Comparison of ENCODE assay signal across 7 cellular contexts in genomic region chr16:19717319-19717718, GRCh38. TPM values are rescaled to one million over a fixed set of nuclear protein-coding genes. Genes with fewer than 3 reads are reported as not detected.
A peak's percentile ranks its signal among the peaks of the same experiment; 100 is the strongest.
DNase-seq lines count a peak whose midpoint lies in the region; ATAC-seq and TF ChIP-seq lines count a peak whose summit lies in the region.

No MANE protein-coding gene starts in this region.

- DNase-seq in HAP-1 (ENCODE audit: low spot score in 2 of 2) (peak in 1 of 2 experiments; percentile 30), T-helper 17 cell (no peak), COLO668 (lab: John Stamatoyannopoulos, UW; ENCODE audit: unreplicated experiment) (no peak), left lobe of liver (ENCODE audit: low spot score) (no peak)

- H3K36me3 Mint-ChIP-seq in T-helper 17 cell (ENCODE audit: low read depth), result peaks cover 7% of the 10 kb centered on the region

- H3K4me3 Mint-ChIP-seq in T-helper 17 cell, result peak overlapping the region; percentile 97

- TF ChIP-seq POLR2A in gastroesophageal sphincter (IDR thresholded peaks at IDR 0.05), result no peak

- H3K4me3 ChIP-seq in HAP-1 (peak overlapping the region; percentile 84), gastroesophageal sphincter (peak overlapping the region; percentile 82 to 86), skeletal muscle satellite cell (ENCODE audit: low read length) (peak overlapping the region; percentile 98)

- H3K4me1 ChIP-seq in HAP-1 (peaks cover 12% of the 10 kb centered on the region), gastroesophageal sphincter (peaks cover 0 to 42% (median 10%) of the 10 kb centered on the region in 3 donors), skeletal muscle satellite cell (ENCODE audit: control insufficient read depth, insufficient read depth, low read length) (peaks cover 11% of the 10 kb centered on the region)

- TF ChIP-seq CTCF in gastroesophageal sphincter (IDR thresholded peaks at IDR 0.05), result no peak

- no peak for TF ChIP-seq EP300 in gastroesophageal sphincter (IDR thresholded peaks at IDR 0.05)

- peak overlapping the region; percentile 93 for H3K9ac ChIP-seq in skeletal muscle satellite cell (ENCODE audit: low read depth, low read length)

- peak overlapping the region; percentile 94 for H3K4me2 ChIP-seq in skeletal muscle satellite cell (ENCODE audit: low read length)

- H3K27ac Mint-ChIP-seq in T-helper 17 cell, result peak overlapping the region; percentile 78

- ATAC-seq in T-helper 17 cell (no peak), gastroesophageal sphincter (no peak), left lobe of liver (no peak), HG03045 (IDR thresholded peaks at IDR 0.05; ENCODE audit: unreplicated experiment) (no peak)

- in situ Hi-C loops in HAP-1 (cut with MboI; ENCODE audit: low sequenced_read_pairs), result loop anchor here (5.0 kb wide), 1 partner anchor 170 kb away; no protein-coding TSS in a partner anchor

- 0% methylated on average over 8 to 10 of the region's 10 CpGs for WGBS in gastroesophageal sphincter (ENCODE audit: low coverage in 1 of 2), 2 donors

- H3K9me3 ChIP-seq in HAP-1 (no peaks in the 10 kb centered on the region), T-helper 17 cell (ENCODE audit: control insufficient read depth, low read length, poor library complexity, severe bottlenecking) (no peaks in the 10 kb centered on the region), gastroesophageal sphincter (no peaks in the 10 kb centered on the region), skeletal muscle satellite cell (replicated peaks; ENCODE audit: low read length) (no peaks in the 10 kb centered on the region)

- H3K36me3 ChIP-seq in HAP-1 (replicated peaks), result peaks cover 30% of the 10 kb centered on the region
- H3K36me3 ChIP-seq in gastroesophageal sphincter, result peaks cover 0 to 25% of the 10 kb centered on the region in 2 donors
- H3K36me3 ChIP-seq in skeletal muscle satellite cell (ENCODE audit: insufficient read depth, low read length), result peaks cover 12% of the 10 kb centered on the region

- no peaks in the 10 kb centered on the region for H3K27me3 ChIP-seq in HAP-1 (ENCODE audit: low read depth)
- no peaks in the 10 kb centered on the region for H3K27me3 ChIP-seq in gastroesophageal sphincter
- H3K27me3 ChIP-seq in skeletal muscle satellite cell (ENCODE audit: control insufficient read depth, insufficient read depth, low read length), result no peaks in the 10 kb centered on the region

- no peaks in the 10 kb centered on the region for H3K27me3 Mint-ChIP-seq in T-helper 17 cell

- H3K27ac ChIP-seq in gastroesophageal sphincter, result peak overlapping the region; percentile 67 to 91 (median 83)

- peaks cover 31% of the 10 kb centered on the region for H3K4me1 Mint-ChIP-seq in T-helper 17 cell

RNA-seq across cellular contexts. Expression of gene KNOP1, which starts 0.7 kb away (rescaled TPM):
- total RNA-seq in T-helper 17 cell (1 to 10 TPM; 7.7 to 7.9 TPM), gastroesophageal sphincter (10 to 100 TPM in 3 of 4 donors, 1 to 10 TPM in 1; 6.9 to 14.5 (median 11.9) TPM), left lobe of liver (4.9 TPM)
- total RNA-seq in skeletal muscle satellite cell (2012; rRNA removed), result 10.3 and 14.2 TPM in 2 replicates

RNA-seq across cellular contexts. Expression of gene IQCK, which starts 0.8 kb away (rescaled TPM):
- 1 to 10 TPM; 2.2 to 3.7 TPM for total RNA-seq in T-helper 17 cell
- 10 to 100 TPM in 3 of 4 donors, 1 to 10 TPM in 1; 9.0 to 16.3 (median 14.5) TPM for total RNA-seq in gastroesophageal sphincter
- 8.5 and 9.4 TPM in 2 replicates for total RNA-seq in skeletal muscle satellite cell (2012; rRNA removed)
- total RNA-seq in left lobe of liver, result 2.5 TPM
